In genomic region chr5:119896851-119897536, GRCh38 we compare ENCODE assay signal across 15 cellular contexts.
DNase-seq lines count a peak whose midpoint lies in the region; ATAC-seq and TF ChIP-seq lines count a peak whose summit lies in the region.
"Had no signal": no experiment of that assay in that cellular context is flagged by ENCODE, and none has a peak within 500 bp of the region (broad histone marks: within the 10 kb centered on the region; RNA-seq: fewer than 3 reads in every experiment).

No MANE protein-coding gene starts in this region.

- intact Hi-C loops in colonic mucosa (cut with DNase I): no loop called here
- intact Hi-C loops in mucosa of descending colon (cut with DNase I, micrococcal nuclease): no loop called here
- intact Hi-C loops in activated CD8-positive, alpha-beta T cell treated with anti-CD3 and anti-CD28 coated beads for 36 hours (cut with micrococcal nuclease): no loop called here

- H3K36me3 ChIP-seq in colonic mucosa (no peaks in the 10 kb centered on the region), mucosa of descending colon (ENCODE audit: low read depth) (no peaks in the 10 kb centered on the region)

- H3K9ac ChIP-seq in colonic mucosa (ENCODE audit: low read depth in 2 of 2, low read length in 2 of 2): no peak overlapping the region
- H3K9ac ChIP-seq: GM23248 had no signal

- no peak for TF ChIP-seq CTCF in colonic mucosa (IDR thresholded peaks at IDR 0.05)
- no peak for TF ChIP-seq CTCF in mucosa of descending colon (IDR thresholded peaks at IDR 0.05)
- TF ChIP-seq CTCF in activated CD8-positive, alpha-beta T cell treated with anti-CD3 and anti-CD28 coated beads for 36 hours (IDR thresholded peaks at IDR 0.05): no peak
- no peak for TF ChIP-seq CTCF in type B pancreatic cell (conservative IDR thresholded peaks at IDR 0.05)

- H3K27ac Mint-ChIP-seq in stimulated activated memory B cell treated with anti-CD40 and anti-IgM and Interleukin-4, amounts not matched to agents 10 μg/mL and 1 μg/mL and 100 μg/mL, for 72 hours: no peak overlapping the region
- no peak overlapping the region for H3K27ac Mint-ChIP-seq in activated CD8-positive, alpha-beta T cell treated with anti-CD3 and anti-CD28 coated beads for 36 hours
- no peak overlapping the region for H3K27ac Mint-ChIP-seq in type B pancreatic cell
- H3K27ac Mint-ChIP-seq: B cell; CD8-positive, alpha-beta T cell had no signal

- H3K9me3 ChIP-seq in colonic mucosa (no peaks in the 10 kb centered on the region), mucosa of descending colon (no peaks in the 10 kb centered on the region)

- ATAC-seq in mucosa of descending colon (peak; percentile 98), GM21381 (IDR thresholded peaks at IDR 0.05; ENCODE audit: unreplicated experiment) (no peak)
- peak; percentile 42 for ATAC-seq in stimulated activated memory B cell treated with anti-CD40 and anti-IgM and Interleukin-4, amounts not matched to agents 10 μg/mL and 1 μg/mL and 100 μg/mL, for 72 hours
- no peak for ATAC-seq in activated CD8-positive, alpha-beta T cell treated with anti-CD3 and anti-CD28 coated beads for 36 hours
- ATAC-seq: CD8-positive, alpha-beta T cell had no signal

- H3K4me1 ChIP-seq in colonic mucosa (no peaks in the 10 kb centered on the region), mucosa of descending colon (ENCODE audit: low read depth) (peaks cover 3% of the 10 kb centered on the region)

- H3K4me3 Mint-ChIP-seq in stimulated activated memory B cell treated with anti-CD40 and anti-IgM and Interleukin-4, amounts not matched to agents 10 μg/mL and 1 μg/mL and 100 μg/mL, for 72 hours: no peak overlapping the region
- H3K4me3 Mint-ChIP-seq in activated CD8-positive, alpha-beta T cell treated with anti-CD3 and anti-CD28 coated beads for 36 hours: no peak overlapping the region
- H3K4me3 Mint-ChIP-seq in type B pancreatic cell: no peak overlapping the region
- H3K4me3 Mint-ChIP-seq: B cell; CD8-positive, alpha-beta T cell had no signal

- no peaks in the 10 kb centered on the region for H3K36me3 Mint-ChIP-seq in stimulated activated memory B cell treated with anti-CD40 and anti-IgM and Interleukin-4, amounts not matched to agents 10 μg/mL and 1 μg/mL and 100 μg/mL, for 72 hours
- H3K36me3 Mint-ChIP-seq in activated CD8-positive, alpha-beta T cell treated with anti-CD3 and anti-CD28 coated beads for 36 hours (ENCODE audit: low read depth): no peaks in the 10 kb centered on the region
- H3K36me3 Mint-ChIP-seq in type B pancreatic cell: no peaks in the 10 kb centered on the region
- H3K36me3 Mint-ChIP-seq: CD8-positive, alpha-beta T cell had no signal

- POLR2A ChIA-PET in activated CD8-positive, alpha-beta T cell treated with anti-CD3 and anti-CD28 coated beads for 36 hours (lab: Charles Lee): no interaction called here

- no peaks in the 10 kb centered on the region for H3K27me3 Mint-ChIP-seq in stimulated activated memory B cell treated with anti-CD40 and anti-IgM and Interleukin-4, amounts not matched to agents 10 μg/mL and 1 μg/mL and 100 μg/mL, for 72 hours
- H3K27me3 Mint-ChIP-seq in activated CD8-positive, alpha-beta T cell treated with anti-CD3 and anti-CD28 coated beads for 36 hours: no peaks in the 10 kb centered on the region
- peaks cover 3% of the 10 kb centered on the region for H3K27me3 Mint-ChIP-seq in type B pancreatic cell
- H3K27me3 Mint-ChIP-seq: B cell had no signal

- H3K9me3 Mint-ChIP-seq in stimulated activated memory B cell treated with anti-CD40 and anti-IgM and Interleukin-4, amounts not matched to agents 10 μg/mL and 1 μg/mL and 100 μg/mL, for 72 hours: no peaks in the 10 kb centered on the region
- H3K9me3 Mint-ChIP-seq in activated CD8-positive, alpha-beta T cell treated with anti-CD3 and anti-CD28 coated beads for 36 hours: no peaks in the 10 kb centered on the region
- H3K9me3 Mint-ChIP-seq in type B pancreatic cell: no peaks in the 10 kb centered on the region

- no peaks in the 10 kb centered on the region for H3K27me3 ChIP-seq in colonic mucosa

- no peak overlapping the region for H3K4me3 ChIP-seq in colonic mucosa
- no peak overlapping the region for H3K4me3 ChIP-seq in mucosa of descending colon
- H3K4me3 ChIP-seq: GM23248 had no signal

- H3K27ac ChIP-seq in colonic mucosa: no peak overlapping the region
- H3K27ac ChIP-seq: C4-2B, GM23248 had no signal

- CTCF ChIA-PET in activated CD8-positive, alpha-beta T cell treated with anti-CD3 and anti-CD28 coated beads for 36 hours (lab: Charles Lee): no interaction called here

- peak; percentile 86 for DNase-seq in NCI-H82 (lab: John Stamatoyannopoulos, UW)
- DNase-seq in colonic mucosa: peak; percentile 24
- DNase-seq in mucosa of descending colon: peak in 1 of 3 donors; percentile 47
- DNase-seq in activated CD8-positive, alpha-beta T cell treated with anti-CD3 and anti-CD28 coated beads for 36 hours: no peak
- no peak for DNase-seq in type B pancreatic cell (ENCODE audit: extremely low spot score, unreplicated experiment)
- DNase-seq: CD8-positive, alpha-beta T cell; COR-L47; DMS53; GF-D8; GM23248; IMR-90 had no signal

- H3K4me1 Mint-ChIP-seq in stimulated activated memory B cell treated with anti-CD40 and anti-IgM and Interleukin-4, amounts not matched to agents 10 μg/mL and 1 μg/mL and 100 μg/mL, for 72 hours: no peaks in the 10 kb centered on the region
- H3K4me1 Mint-ChIP-seq in activated CD8-positive, alpha-beta T cell treated with anti-CD3 and anti-CD28 coated beads for 36 hours (ENCODE audit: low read depth): no peaks in the 10 kb centered on the region
- H3K4me1 Mint-ChIP-seq in type B pancreatic cell (ENCODE audit: unreplicated experiment): no peaks in the 10 kb centered on the region
- H3K4me1 Mint-ChIP-seq: B cell had no signal

Comparison
In these comparisons a context has a peak if more than half of its experiments do, and no peak if none do; other contexts are left out.
1. DNase-seq: peak in NCI-H82 (single experiment) and colonic mucosa (single experiment); none in activated CD8-positive, alpha-beta T cell treated with anti-CD3 and anti-CD28 coated beads for 36 hours (single experiment) and type B pancreatic cell (single experiment).
2. ATAC-seq: peak in mucosa of descending colon (single experiment) and stimulated activated memory B cell treated with anti-CD40 and anti-IgM and Interleukin-4, amounts not matched to agents 10 μg/mL and 1 μg/mL and 100 μg/mL, for 72 hours (single experiment); none in activated CD8-positive, alpha-beta T cell treated with anti-CD3 and anti-CD28 coated beads for 36 hours (single experiment) and GM21381 (single experiment).